17 cellular contexts compared by ENCODE assay signal in the genomic region with DNA sequence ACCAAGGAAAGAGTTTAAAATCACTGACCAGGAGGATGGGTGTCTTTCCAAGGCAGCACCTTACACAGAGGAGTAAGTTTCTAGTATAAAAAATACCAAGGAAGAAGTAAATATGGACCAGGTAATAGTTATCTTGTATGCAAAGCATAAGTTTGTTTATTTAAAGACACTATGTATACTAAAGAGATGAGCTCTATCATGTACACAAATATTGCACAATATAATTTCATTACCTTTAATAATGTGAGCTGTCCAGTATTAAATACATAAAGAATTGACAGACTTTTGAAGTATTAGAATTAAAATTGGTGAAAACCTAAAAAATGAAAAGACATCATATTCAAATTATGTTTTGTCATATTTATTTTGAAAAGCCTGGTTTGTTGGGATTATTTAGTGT.
A peak's percentile ranks its signal among the peaks of the same experiment; 100 is the strongest.
DNase-seq lines count a peak whose midpoint lies in the region; ATAC-seq and TF ChIP-seq lines count a peak whose summit lies in the region.
"Had no signal": no experiment of that assay in that cellular context is flagged by ENCODE, and none has a peak within 500 bp of the region (broad histone marks: within the 10 kb centered on the region; RNA-seq: fewer than 3 reads in every experiment).

No MANE protein-coding gene starts in this region.

- POLR2A ChIA-PET in WTC11 (lab: Charles Lee) = no interaction called here

- H4K20me1 ChIP-seq in GM23338 (replicated peaks; ENCODE audit: insufficient read depth) = no peaks in the 10 kb centered on the region

- H3K4me3 ChIP-seq in GM23338 = no peak overlapping the region
- H3K4me3 ChIP-seq: HAP-1 had no signal

- no peaks in the 10 kb centered on the region for H3K27me3 ChIP-seq in GM23338 (ENCODE audit: insufficient read depth)

- peak overlapping the region; percentile 64 for H3K27ac ChIP-seq in 22Rv1
- H3K27ac ChIP-seq in GM23338 (ENCODE audit: low read depth) = no peak overlapping the region

- CTCF ChIA-PET in WTC11 (lab: Charles Lee) = no interaction called here

- peak overlapping the region; percentile 53; the same call in 1 of the 2 replicates for H2AFZ ChIP-seq in GM23338

- H3K4me3 Mint-ChIP-seq in GM23338 (no peak overlapping the region), WTC11 (no peak overlapping the region), nephron progenitor cell (no peak overlapping the region)
- H3K4me3 Mint-ChIP-seq: CD4-positive, CD25-positive, alpha-beta regulatory T cell; CD8-positive, alpha-beta T cell; HFFc6 had no signal

- H3K4me1 ChIP-seq in GM23338 (ENCODE audit: insufficient read depth) = no peaks in the 10 kb centered on the region
- H3K4me1 ChIP-seq: Caco-2, HAP-1 had no signal

- H3K4me1 Mint-ChIP-seq in GM23338 (peaks cover 2% of the 10 kb centered on the region; the same call in 2 of the 3 replicates), WTC11 (peaks cover 20% of the 10 kb centered on the region), nephron progenitor cell (peaks cover 28% of the 10 kb centered on the region)
- H3K4me1 Mint-ChIP-seq: CD4-positive, CD25-positive, alpha-beta regulatory T cell had no signal

- no peaks in the 10 kb centered on the region for H3K36me3 ChIP-seq in GM23338 (ENCODE audit: insufficient read depth)
- H3K36me3 ChIP-seq: HAP-1 had no signal

- no peak for DNase-seq in GM23338 (ENCODE audit: low spot score)
- DNase-seq in WTC11 (ENCODE audit: low spot score) = no peak
- no peak for DNase-seq in nephron progenitor cell
- no peak for DNase-seq in superior temporal gyrus (ENCODE audit: extremely low spot score)
- no peak for DNase-seq in NCI-H526 (lab: John Stamatoyannopoulos, UW)
- DNase-seq: C1 segment of cervical spinal cord; Caco-2; CD4-positive, CD25-positive, alpha-beta regulatory T cell; CD8-positive, alpha-beta T cell; DMS153; DND-41; GOT3; HFFc6 had no signal

- H3K27me3 Mint-ChIP-seq in GM23338 (ENCODE audit: insufficient read depth, low read depth, poor library complexity) = peaks cover 1% of the 10 kb centered on the region
- H3K27me3 Mint-ChIP-seq in WTC11 (ENCODE audit: low read depth) = no peaks in the 10 kb centered on the region
- H3K27me3 Mint-ChIP-seq in nephron progenitor cell (ENCODE audit: low read depth, poor library complexity) = no peaks in the 10 kb centered on the region
- H3K27me3 Mint-ChIP-seq: CD4-positive, CD25-positive, alpha-beta regulatory T cell had no signal

- no peak for TF ChIP-seq CTCF in 22Rv1 (IDR thresholded peaks at IDR 0.05)
- TF ChIP-seq CTCF in GM23338 (conservative IDR thresholded peaks at IDR 0.05; ENCODE audit: low read depth in 2 of 2) = no peak
- TF ChIP-seq CTCF in WTC11 (IDR thresholded peaks at IDR 0.05) = no peak
- no peak for TF ChIP-seq CTCF in nephron progenitor cell (IDR thresholded peaks at IDR 0.05)

- no peak overlapping the region for H3K4me2 ChIP-seq in GM23338

- ATAC-seq in GM23338 = no peak
- no peak for ATAC-seq in WTC11
- ATAC-seq in GM18519 (IDR thresholded peaks at IDR 0.05; ENCODE audit: low FRiP score, unreplicated experiment) = no peak
- no peak for ATAC-seq in HG03571 (IDR thresholded peaks at IDR 0.05; ENCODE audit: unreplicated experiment)
- ATAC-seq: CD8-positive, alpha-beta T cell had no signal

- no peaks in the 10 kb centered on the region for H3K36me3 Mint-ChIP-seq in GM23338 (ENCODE audit: low read depth)
- no peaks in the 10 kb centered on the region for H3K36me3 Mint-ChIP-seq in WTC11
- H3K36me3 Mint-ChIP-seq in nephron progenitor cell (ENCODE audit: low read depth) = no peaks in the 10 kb centered on the region
- H3K36me3 Mint-ChIP-seq: CD4-positive, CD25-positive, alpha-beta regulatory T cell; CD8-positive, alpha-beta T cell had no signal

- H3K9me2 ChIP-seq in GM23338 (ENCODE audit: insufficient read depth) = peaks cover 4% of the 10 kb centered on the region; the same call in 1 of the 2 replicates

- H3K79me2 ChIP-seq in GM23338 (replicated peaks; ENCODE audit: insufficient read depth) = no peaks in the 10 kb centered on the region

- H3F3A ChIP-seq in GM23338 (replicated peaks; ENCODE audit: low read depth) = no peaks in the 10 kb centered on the region

- H3K27ac Mint-ChIP-seq in GM23338 (no peak overlapping the region), WTC11 (peak overlapping the region; percentile 5; the same call in 1 of the 2 replicates), nephron progenitor cell (peak overlapping the region; percentile 90)
- H3K27ac Mint-ChIP-seq: CD4-positive, CD25-positive, alpha-beta regulatory T cell; CD8-positive, alpha-beta T cell; HFFc6 had no signal

- no peaks in the 10 kb centered on the region for H3K9me3 Mint-ChIP-seq in GM23338
- H3K9me3 Mint-ChIP-seq in WTC11 = no peaks in the 10 kb centered on the region
- no peaks in the 10 kb centered on the region for H3K9me3 Mint-ChIP-seq in nephron progenitor cell
- H3K9me3 Mint-ChIP-seq: CD8-positive, alpha-beta T cell had no signal

TF ChIP-seq in GM23338, 12 proteins besides CTCF, POLR2A, EP300 and RAD21 (continues in another document):
- TF ChIP-seq ZNF331 (CRISPR knock-in tag; IDR thresholded peaks at IDR 0.05; ENCODE audit: low read depth) (no peak), POLR2AphosphoS5 (IDR thresholded peaks at IDR 0.05; ENCODE audit: low read depth) (no peak), ZNF114 (CRISPR knock-in tag; IDR thresholded peaks at IDR 0.05) (no peak), EZH2phosphoT487 (IDR thresholded peaks at IDR 0.05; ENCODE audit: unreplicated experiment) (no peak), NANOG (IDR thresholded peaks at IDR 0.05; ENCODE audit: borderline replicate concordance) (no peak)
- TF ChIP-seq, protein P1, sequence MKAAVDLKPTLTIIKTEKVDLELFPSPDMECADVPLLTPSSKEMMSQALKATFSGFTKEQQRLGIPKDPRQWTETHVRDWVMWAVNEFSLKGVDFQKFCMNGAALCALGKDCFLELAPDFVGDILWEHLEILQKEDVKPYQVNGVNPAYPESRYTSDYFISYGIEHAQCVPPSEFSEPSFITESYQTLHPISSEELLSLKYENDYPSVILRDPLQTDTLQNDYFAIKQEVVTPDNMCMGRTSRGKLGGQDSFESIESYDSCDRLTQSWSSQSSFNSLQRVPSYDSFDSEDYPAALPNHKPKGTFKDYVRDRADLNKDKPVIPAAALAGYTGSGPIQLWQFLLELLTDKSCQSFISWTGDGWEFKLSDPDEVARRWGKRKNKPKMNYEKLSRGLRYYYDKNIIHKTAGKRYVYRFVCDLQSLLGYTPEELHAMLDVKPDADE (IDR thresholded peaks at IDR 0.05) = no peak

TF ChIP-seq in WTC11, 78 proteins besides CTCF, POLR2A, EP300 and RAD21:
- TF ChIP-seq, protein P2, sequence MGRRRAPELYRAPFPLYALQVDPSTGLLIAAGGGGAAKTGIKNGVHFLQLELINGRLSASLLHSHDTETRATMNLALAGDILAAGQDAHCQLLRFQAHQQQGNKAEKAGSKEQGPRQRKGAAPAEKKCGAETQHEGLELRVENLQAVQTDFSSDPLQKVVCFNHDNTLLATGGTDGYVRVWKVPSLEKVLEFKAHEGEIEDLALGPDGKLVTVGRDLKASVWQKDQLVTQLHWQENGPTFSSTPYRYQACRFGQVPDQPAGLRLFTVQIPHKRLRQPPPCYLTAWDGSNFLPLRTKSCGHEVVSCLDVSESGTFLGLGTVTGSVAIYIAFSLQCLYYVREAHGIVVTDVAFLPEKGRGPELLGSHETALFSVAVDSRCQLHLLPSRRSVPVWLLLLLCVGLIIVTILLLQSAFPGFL (CRISPR knock-in tag; IDR thresholded peaks at IDR 0.05; ENCODE audit: borderline replicate concordance) = no peak
- TF ChIP-seq, protein P3, sequence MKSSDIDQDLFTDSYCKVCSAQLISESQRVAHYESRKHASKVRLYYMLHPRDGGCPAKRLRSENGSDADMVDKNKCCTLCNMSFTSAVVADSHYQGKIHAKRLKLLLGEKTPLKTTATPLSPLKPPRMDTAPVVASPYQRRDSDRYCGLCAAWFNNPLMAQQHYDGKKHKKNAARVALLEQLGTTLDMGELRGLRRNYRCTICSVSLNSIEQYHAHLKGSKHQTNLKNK (CRISPR knock-in tag; IDR thresholded peaks at IDR 0.05) = no peak
- TF ChIP-seq RELA (CRISPR knock-in tag; IDR thresholded peaks at IDR 0.05; ENCODE audit: borderline replicate concordance) = no peak
- TF ChIP-seq, protein P4, sequence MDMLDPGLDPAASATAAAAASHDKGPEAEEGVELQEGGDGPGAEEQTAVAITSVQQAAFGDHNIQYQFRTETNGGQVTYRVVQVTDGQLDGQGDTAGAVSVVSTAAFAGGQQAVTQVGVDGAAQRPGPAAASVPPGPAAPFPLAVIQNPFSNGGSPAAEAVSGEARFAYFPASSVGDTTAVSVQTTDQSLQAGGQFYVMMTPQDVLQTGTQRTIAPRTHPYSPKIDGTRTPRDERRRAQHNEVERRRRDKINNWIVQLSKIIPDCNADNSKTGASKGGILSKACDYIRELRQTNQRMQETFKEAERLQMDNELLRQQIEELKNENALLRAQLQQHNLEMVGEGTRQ (CRISPR knock-in tag; IDR thresholded peaks at IDR 0.05) = no peak
- TF ChIP-seq MXD4 (CRISPR knock-in tag; IDR thresholded peaks at IDR 0.05; ENCODE audit: borderline replicate concordance) = no peak
- TF ChIP-seq JUN (CRISPR knock-in tag; IDR thresholded peaks at IDR 0.05) = no peak
TF ChIP-seq in WTC11: peak in this region for 0.
